1 cellular context compared by ENCODE assay signal in the genomic region with DNA sequence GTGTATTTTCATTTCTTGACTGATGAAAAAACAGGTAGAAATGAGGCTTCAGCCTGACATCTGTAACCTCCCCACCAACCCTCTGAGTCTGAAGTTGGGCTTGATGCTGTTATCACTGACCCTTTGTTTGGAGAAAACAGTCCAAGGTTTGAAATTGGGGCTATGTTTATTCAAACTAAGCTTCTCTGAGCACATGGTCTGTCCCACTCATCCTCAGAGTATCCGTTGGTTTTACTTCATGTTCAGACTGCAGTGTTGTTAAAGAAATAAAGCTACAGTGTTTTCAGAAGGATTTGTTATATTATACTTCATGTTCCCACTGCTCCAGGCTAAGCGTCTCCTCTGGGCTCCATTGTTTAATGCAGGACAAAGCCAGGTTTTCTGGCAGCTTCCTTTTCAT.
TF ChIP-seq lines count a peak whose summit lies in the region.

No MANE protein-coding gene starts in this region.

TF ChIP-seq in K562, 482 proteins besides CTCF, POLR2A, EP300 and RAD21:
- TF ChIP-seq HDAC3 (IDR thresholded peaks at IDR 0.05; ENCODE audit: borderline replicate concordance, partially characterized antibody), result no peak
- TF ChIP-seq, protein P1, sequence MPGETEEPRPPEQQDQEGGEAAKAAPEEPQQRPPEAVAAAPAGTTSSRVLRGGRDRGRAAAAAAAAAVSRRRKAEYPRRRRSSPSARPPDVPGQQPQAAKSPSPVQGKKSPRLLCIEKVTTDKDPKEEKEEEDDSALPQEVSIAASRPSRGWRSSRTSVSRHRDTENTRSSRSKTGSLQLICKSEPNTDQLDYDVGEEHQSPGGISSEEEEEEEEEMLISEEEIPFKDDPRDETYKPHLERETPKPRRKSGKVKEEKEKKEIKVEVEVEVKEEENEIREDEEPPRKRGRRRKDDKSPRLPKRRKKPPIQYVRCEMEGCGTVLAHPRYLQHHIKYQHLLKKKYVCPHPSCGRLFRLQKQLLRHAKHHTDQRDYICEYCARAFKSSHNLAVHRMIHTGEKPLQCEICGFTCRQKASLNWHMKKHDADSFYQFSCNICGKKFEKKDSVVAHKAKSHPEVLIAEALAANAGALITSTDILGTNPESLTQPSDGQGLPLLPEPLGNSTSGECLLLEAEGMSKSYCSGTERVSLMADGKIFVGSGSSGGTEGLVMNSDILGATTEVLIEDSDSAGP (CRISPR knock-in tag; IDR thresholded peaks at IDR 0.05), result no peak
- no peak for TF ChIP-seq ZNF280A (IDR thresholded peaks at IDR 0.05; ENCODE audit: low read depth, partially characterized antibody)
- no peak for TF ChIP-seq CBFA2T2 (conservative IDR thresholded peaks at IDR 0.05)
- no peak for TF ChIP-seq ID3 (CRISPR knock-in tag; IDR thresholded peaks at IDR 0.05)
- no peak for TF ChIP-seq ID3 (tag; IDR thresholded peaks at IDR 0.05)
- no peak for TF ChIP-seq NKRF (IDR thresholded peaks at IDR 0.05; ENCODE audit: borderline replicate concordance)
- no peak for TF ChIP-seq NONO (IDR thresholded peaks at IDR 0.05; ENCODE audit: low read depth in 2 of 2, low read length in 1 of 2)
- no peak for TF ChIP-seq PHB2 (IDR thresholded peaks at IDR 0.05; ENCODE audit: low read depth)
- no peak for TF ChIP-seq ILK (tag; IDR thresholded peaks at IDR 0.05; ENCODE audit: borderline replicate concordance, low read depth)
- no peak for TF ChIP-seq ZBTB2 (IDR thresholded peaks at IDR 0.05)
- TF ChIP-seq KDM2B (CRISPR knock-in tag; IDR thresholded peaks at IDR 0.05), result no peak
- no peak for TF ChIP-seq IFI16 (CRISPR knock-in tag; IDR thresholded peaks at IDR 0.05)
- no peak for TF ChIP-seq ZNF384 (IDR thresholded peaks at IDR 0.05; ENCODE audit: low read depth, low read length)
- TF ChIP-seq, protein P2, sequence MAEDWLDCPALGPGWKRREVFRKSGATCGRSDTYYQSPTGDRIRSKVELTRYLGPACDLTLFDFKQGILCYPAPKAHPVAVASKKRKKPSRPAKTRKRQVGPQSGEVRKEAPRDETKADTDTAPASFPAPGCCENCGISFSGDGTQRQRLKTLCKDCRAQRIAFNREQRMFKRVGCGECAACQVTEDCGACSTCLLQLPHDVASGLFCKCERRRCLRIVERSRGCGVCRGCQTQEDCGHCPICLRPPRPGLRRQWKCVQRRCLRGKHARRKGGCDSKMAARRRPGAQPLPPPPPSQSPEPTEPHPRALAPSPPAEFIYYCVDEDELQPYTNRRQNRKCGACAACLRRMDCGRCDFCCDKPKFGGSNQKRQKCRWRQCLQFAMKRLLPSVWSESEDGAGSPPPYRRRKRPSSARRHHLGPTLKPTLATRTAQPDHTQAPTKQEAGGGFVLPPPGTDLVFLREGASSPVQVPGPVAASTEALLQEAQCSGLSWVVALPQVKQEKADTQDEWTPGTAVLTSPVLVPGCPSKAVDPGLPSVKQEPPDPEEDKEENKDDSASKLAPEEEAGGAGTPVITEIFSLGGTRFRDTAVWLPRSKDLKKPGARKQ (CRISPR knock-in tag; IDR thresholded peaks at IDR 0.05), result no peak
- no peak for TF ChIP-seq KHSRP (IDR thresholded peaks at IDR 0.05)
- no peak for TF ChIP-seq PTTG1 (tag; IDR thresholded peaks at IDR 0.05; ENCODE audit: low read depth)
- TF ChIP-seq ZKSCAN8 (CRISPR knock-in tag; IDR thresholded peaks at IDR 0.05), result no peak
- TF ChIP-seq SPI1 (IDR thresholded peaks at IDR 0.05; ENCODE audit: borderline replicate concordance, low read depth, low read length), result no peak
- no peak for TF ChIP-seq CREB5 (CRISPR knock-in tag; IDR thresholded peaks at IDR 0.05)
- no peak for TF ChIP-seq BRD4 (IDR thresholded peaks at IDR 0.05)
